16 cellular contexts compared by ENCODE assay signal in genomic region chr3:134447371-134447770, GRCh38.
"Had no signal": no experiment of that assay in that cellular context is flagged by ENCODE, and none has a peak within 500 bp of the region (broad histone marks: within the 10 kb centered on the region; RNA-seq: fewer than 3 reads in every experiment).

No MANE protein-coding gene starts in this region.

- H3K4me3 ChIP-seq: right atrium auricular region, testis had no signal

- H3K27me3 ChIP-seq: right atrium auricular region, testis had no signal

- H3K36me3 Mint-ChIP-seq: activated naive CD8-positive, alpha-beta T cell had no signal

- DNase-seq: activated CD4-positive, alpha-beta T cell treated with anti-CD3 and anti-CD28 coated beads for 48 hours; activated gamma-delta T cell treated with Interleukin-2 at 50 U/mL for 16 hours; amygdala; cerebellar nuclear complex; erythroblast; left colon; naive B cell; small intestine; stimulated activated naive CD8-positive, alpha-beta T cell treated with anti-CD3 and anti-CD28 coated beads, Interleukin-15, amount 100 ng/mL, for 72 hours; T-helper 2 cell; testis had no signal

- H3K4me3 Mint-ChIP-seq: activated naive CD8-positive, alpha-beta T cell; brain; naive B cell; stimulated activated naive CD8-positive, alpha-beta T cell treated with anti-CD3 and anti-CD28 coated beads, Interleukin-15, amount 100 ng/mL, for 72 hours; WTC11 had no signal

- H3K27ac Mint-ChIP-seq: activated naive CD8-positive, alpha-beta T cell; brain; naive B cell; progenitor cell of endocrine pancreas; stimulated activated naive CD8-positive, alpha-beta T cell treated with anti-CD3 and anti-CD28 coated beads, Interleukin-15, amount 100 ng/mL, for 72 hours; WTC11 had no signal

- H3K27ac ChIP-seq: right atrium auricular region, testis had no signal

- H3K4me1 Mint-ChIP-seq: naive B cell; stimulated activated naive CD8-positive, alpha-beta T cell treated with anti-CD3 and anti-CD28 coated beads, Interleukin-15, amount 100 ng/mL, for 72 hours had no signal

- H3K36me3 ChIP-seq: right atrium auricular region had no signal

- H3K9me3 ChIP-seq: testis had no signal

- H3K4me1 ChIP-seq: testis had no signal

- H3K27me3 Mint-ChIP-seq: progenitor cell of endocrine pancreas had no signal
